Comparison of ENCODE assay signal across 10 cellular contexts in genomic region chr2:230715201-230715600, GRCh38. TPM values are rescaled to one million over a fixed set of nuclear protein-coding genes. Genes with fewer than 3 reads are reported as not detected.
DNase-seq lines count a peak whose midpoint lies in the region; ATAC-seq and TF ChIP-seq lines count a peak whose summit lies in the region.
"Had no signal": no experiment of that assay in that cellular context is flagged by ENCODE, and none has a peak within 500 bp of the region (broad histone marks: within the 10 kb centered on the region; RNA-seq: fewer than 3 reads in every experiment).

No MANE protein-coding gene starts in this region.

- H3K9me3 ChIP-seq in fibroblast of lung (ENCODE audit: control insufficient read depth, insufficient read depth, low read depth, low read length), result no peaks in the 10 kb centered on the region

- H3K9me3 Mint-ChIP-seq in activated CD4-positive, alpha-beta T cell treated with anti-CD3 and anti-CD28 coated beads for 36 hours (ENCODE audit: low read depth), result no peaks in the 10 kb centered on the region
- no peaks in the 10 kb centered on the region for H3K9me3 Mint-ChIP-seq in stimulated activated effector memory CD8-positive, alpha-beta T cell treated with anti-CD3 and anti-CD28 coated beads, Interleukin-12 subunit alpha, Interleukin-12 subunit beta, amount 100 ng/mL, for 72 hours

- peak overlapping the region; percentile 90 for H3K4me3 Mint-ChIP-seq in activated CD4-positive, alpha-beta T cell treated with anti-CD3 and anti-CD28 coated beads for 36 hours
- peak overlapping the region; percentile 93 for H3K4me3 Mint-ChIP-seq in stimulated activated effector memory CD8-positive, alpha-beta T cell treated with anti-CD3 and anti-CD28 coated beads, Interleukin-12 subunit alpha, Interleukin-12 subunit beta, amount 100 ng/mL, for 72 hours

- H3K79me2 ChIP-seq in fibroblast of lung (ENCODE audit: control insufficient read depth, insufficient read depth, low read length), result peaks cover 75% of the 10 kb centered on the region

- H4K20me1 ChIP-seq in fibroblast of lung (ENCODE audit: control insufficient read depth, extremely low read depth, insufficient read depth, low read length), result peaks cover 4% of the 10 kb centered on the region

- H3K4me3 ChIP-seq in fibroblast of lung (replicated peaks in 1 of 4; ENCODE audit: control extremely low read depth in 1 of 4, insufficient read depth in 1 of 4, low read depth in 3 of 4, low read length in 4 of 4), result peak overlapping the region; percentile 14 to 99 (median 88)

- peak overlapping the region; percentile 93 for H3K27ac Mint-ChIP-seq in activated CD4-positive, alpha-beta T cell treated with anti-CD3 and anti-CD28 coated beads for 36 hours
- peak overlapping the region; percentile 86 for H3K27ac Mint-ChIP-seq in stimulated activated effector memory CD8-positive, alpha-beta T cell treated with anti-CD3 and anti-CD28 coated beads, Interleukin-12 subunit alpha, Interleukin-12 subunit beta, amount 100 ng/mL, for 72 hours

- H3K27me3 Mint-ChIP-seq in activated CD4-positive, alpha-beta T cell treated with anti-CD3 and anti-CD28 coated beads for 36 hours, result no peaks in the 10 kb centered on the region

- DNase-seq in activated CD4-positive, alpha-beta T cell treated with anti-CD3 and anti-CD28 coated beads for 36 hours, result no peak
- no peak for DNase-seq in activated CD4-positive, alpha-beta T cell treated with anti-CD3 and anti-CD28 coated beads for 1 hour
- DNase-seq in fibroblast of lung (ENCODE audit: low read depth in 2 of 2) (peak; percentile 46 to 61), GOT3 (lab: John Stamatoyannopoulos, UW) (no peak), GDM1 (lab: John Stamatoyannopoulos, UW) (no peak), SHP77 treated with DMSO at 0.1 percent for 48 hours (lab: John Stamatoyannopoulos, UW) (no peak)
- DNase-seq in stimulated activated effector memory CD8-positive, alpha-beta T cell treated with anti-CD3 and anti-CD28 coated beads, Interleukin-12 subunit alpha, Interleukin-12 subunit beta, amount 100 ng/mL, for 72 hours (ENCODE audit: low spot score in 2 of 2), result no peak
- DNase-seq: amygdala, midbrain had no signal

- peak overlapping the region; percentile 80 for H3K4me2 ChIP-seq in fibroblast of lung (ENCODE audit: extremely low read depth, insufficient read depth, low read length)

- intact Hi-C loops in activated CD4-positive, alpha-beta T cell treated with anti-CD3 and anti-CD28 coated beads for 36 hours (cut with DNase I, micrococcal nuclease), result loop anchor here in 1 of 2 experiments (10.0 kb wide), 1 partner anchor 710 kb away; no protein-coding TSS in a partner anchor

- H3K4me1 ChIP-seq in fibroblast of lung (ENCODE audit: control insufficient read depth, extremely low read depth, insufficient read depth, low read length), result peaks cover 7% of the 10 kb centered on the region

- CTCF ChIA-PET in activated CD4-positive, alpha-beta T cell treated with anti-CD3 and anti-CD28 coated beads for 36 hours (lab: Charles Lee), result interaction anchor here (0.9 to 2.8 kb wide), 19 partner anchors 9 to 648 kb away, joined by 3 to 36 read pairs (median 5); no protein-coding TSS in a partner anchor

- H3K27ac ChIP-seq in VCaP (peak overlapping the region; percentile 88), fibroblast of lung (ENCODE audit: insufficient read depth, low read length) (peak overlapping the region; percentile 49)

- H3K4me1 Mint-ChIP-seq in activated CD4-positive, alpha-beta T cell treated with anti-CD3 and anti-CD28 coated beads for 36 hours, result peaks cover 61% of the 10 kb centered on the region
- peaks cover 52% of the 10 kb centered on the region for H3K4me1 Mint-ChIP-seq in stimulated activated effector memory CD8-positive, alpha-beta T cell treated with anti-CD3 and anti-CD28 coated beads, Interleukin-12 subunit alpha, Interleukin-12 subunit beta, amount 100 ng/mL, for 72 hours

- H3K36me3 ChIP-seq in fibroblast of lung (ENCODE audit: control insufficient read depth, insufficient read depth, low read length), result peaks cover 2% of the 10 kb centered on the region

- TF ChIP-seq CTCF in VCaP (conservative IDR thresholded peaks at IDR 0.05) (no peak), fibroblast of lung (conservative IDR thresholded peaks at IDR 0.05 in 1 of 2, IDR thresholded peaks at IDR 0.05 in 1 of 2; ENCODE audit: low read depth in 1 of 2, low read length in 2 of 2) (no peak)

- peaks cover 33% of the 10 kb centered on the region for H3K36me3 Mint-ChIP-seq in activated CD4-positive, alpha-beta T cell treated with anti-CD3 and anti-CD28 coated beads for 36 hours (ENCODE audit: low read depth)
- H3K36me3 Mint-ChIP-seq in stimulated activated effector memory CD8-positive, alpha-beta T cell treated with anti-CD3 and anti-CD28 coated beads, Interleukin-12 subunit alpha, Interleukin-12 subunit beta, amount 100 ng/mL, for 72 hours, result peaks cover 52% of the 10 kb centered on the region

- H2AFZ ChIP-seq in fibroblast of lung (ENCODE audit: low read length), result no peak overlapping the region

- no peak for ATAC-seq in activated CD4-positive, alpha-beta T cell treated with anti-CD3 and anti-CD28 coated beads for 36 hours
- no peak for ATAC-seq in stimulated activated effector memory CD8-positive, alpha-beta T cell treated with anti-CD3 and anti-CD28 coated beads, Interleukin-12 subunit alpha, Interleukin-12 subunit beta, amount 100 ng/mL, for 72 hours

- no peaks in the 10 kb centered on the region for H3K27me3 ChIP-seq in fibroblast of lung (ENCODE audit: control insufficient read depth, insufficient read depth, low read length)

- POLR2A ChIA-PET in activated CD4-positive, alpha-beta T cell treated with anti-CD3 and anti-CD28 coated beads for 36 hours (lab: Charles Lee), result interaction anchor here (0.7 kb wide), 1 partner anchor 308 kb away, joined by 3 read pairs; no protein-coding TSS in a partner anchor

- H3K9ac ChIP-seq in fibroblast of lung (ENCODE audit: insufficient read depth, low read length), result no peak overlapping the region

RNA-seq across cellular contexts. Expression of gene CAB39, which starts 2.6 kb away (rescaled TPM):
- 100 to 1,000 TPM; 122 to 148 TPM for total RNA-seq in activated CD4-positive, alpha-beta T cell treated with anti-CD3 and anti-CD28 coated beads for 36 hours
- 54.2 and 72.3 TPM in 2 replicates for total RNA-seq in fibroblast of lung
- polyA plus RNA-seq in fibroblast of lung, result 51.1 and 54.0 TPM in 2 replicates
- polyA plus RNA-seq in fibroblast of lung (2012), result 38.1 and 42.8 TPM in 2 replicates
- polyA minus RNA-seq in fibroblast of lung (ENCODE audit: low replicate concordance), result 18.2 and 30.5 TPM in 2 replicates

Comparison
In these comparisons a context has a peak if more than half of its experiments do, and no peak if none do; other contexts are left out.
1. DNase-seq: peak in fibroblast of lung (2 of 2); none in activated CD4-positive, alpha-beta T cell treated with anti-CD3 and anti-CD28 coated beads for 36 hours (single experiment), activated CD4-positive, alpha-beta T cell treated with anti-CD3 and anti-CD28 coated beads for 1 hour (single experiment), stimulated activated effector memory CD8-positive, alpha-beta T cell treated with anti-CD3 and anti-CD28 coated beads, Interleukin-12 subunit alpha, Interleukin-12 subunit beta, amount 100 ng/mL, for 72 hours (0 of 2), GOT3 (single experiment), GDM1 (single experiment) and SHP77 treated with DMSO at 0.1 percent for 48 hours (single experiment).